ENCODE assay signal across 33 cellular contexts in genomic region chrX:17057209-17057608, GRCh38.
"Had no signal": no experiment of that assay in that cellular context is flagged by ENCODE, and none has a peak within 500 bp of the region (broad histone marks: within the 10 kb centered on the region; RNA-seq: fewer than 3 reads in every experiment).

No MANE protein-coding gene starts in this region.

- FAIRE-seq: endometrium had no signal

- H3K36me3 ChIP-seq: breast epithelium, cardiac muscle cell, colonic mucosa, esophagus squamous epithelium, gastroesophageal sphincter had no signal

- H3K27me3 Mint-ChIP-seq: activated CD4-positive, alpha-beta memory T cell treated with anti-CD3 and anti-CD28 coated beads for 36 hours; activated CD4-positive, alpha-beta T cell treated with anti-CD3 and anti-CD28 coated beads for 36 hours; activated CD8-positive, alpha-beta memory T cell treated with anti-CD3 and anti-CD28 coated beads, Interleukin-2, amount 10 ng/mL, durations not matched to agents 7 days and 5 days; activated naive CD4-positive, alpha-beta T cell treated with anti-CD3 and anti-CD28 coated beads, Interleukin-2, amount 50 U/mL, for 24 hours; activated naive CD8-positive, alpha-beta T cell treated with anti-CD3 and anti-CD28 coated beads for 36 hours; activated naive CD8-positive, alpha-beta T cell treated with anti-CD3 and anti-CD28 coated beads, Interleukin-2, amount 50 U/mL, for 24 hours had no signal

- H3K4me3 Mint-ChIP-seq: activated CD4-positive, alpha-beta memory T cell treated with anti-CD3 and anti-CD28 coated beads for 36 hours; activated CD4-positive, alpha-beta T cell treated with anti-CD3 and anti-CD28 coated beads for 36 hours; activated CD4-positive, alpha-beta T cell treated with anti-CD3 and anti-CD28 coated beads, Interleukin-2, amount 10 ng/mL, durations not matched to agents 24 days and 14 days; activated CD8-positive, alpha-beta memory T cell treated with anti-CD3 and anti-CD28 coated beads, Interleukin-2, amount 10 ng/mL, durations not matched to agents 7 days and 5 days; activated CD8-positive, alpha-beta T cell treated with anti-CD3 and anti-CD28 coated beads, Interleukin-2, amount 10 ng/mL, durations not matched to agents 7 days and 5 days; activated naive CD4-positive, alpha-beta T cell treated with anti-CD3 and anti-CD28 coated beads for 36 hours; activated naive CD4-positive, alpha-beta T cell treated with anti-CD3 and anti-CD28 coated beads, Interleukin-2, amount 50 U/mL, for 24 hours; activated naive CD8-positive, alpha-beta T cell treated with anti-CD3 and anti-CD28 coated beads for 36 hours; activated naive CD8-positive, alpha-beta T cell treated with anti-CD3 and anti-CD28 coated beads, Interleukin-2, amount 50 U/mL, for 24 hours; activated T-helper 1 cell treated with anti-CD3 and anti-CD28 coated beads, Interleukin-12 subunit alpha, Interleukin-12 subunit beta, Interleukin-2, Interleukin-4 antibody, amounts not matched to agents 30 ng/mL and 10 ng/mL and 1 ng/mL, durations not matched to agents 14 hours and 24 hours and 36 hours had no signal

- H3K27me3 ChIP-seq: body of pancreas, cardiac muscle cell, esophagus squamous epithelium, gastroesophageal sphincter had no signal

- H3K4me3 ChIP-seq: adrenal gland, body of pancreas, breast epithelium, cardiac muscle cell, colonic mucosa, esophagus squamous epithelium, gastroesophageal sphincter had no signal

- H3K4me1 ChIP-seq: adrenal gland, breast epithelium, colonic mucosa, esophagus squamous epithelium, gastroesophageal sphincter had no signal

- H3K4me1 Mint-ChIP-seq: activated CD4-positive, alpha-beta T cell treated with anti-CD3 and anti-CD28 coated beads for 36 hours; activated CD4-positive, alpha-beta T cell treated with anti-CD3 and anti-CD28 coated beads, Interleukin-2, amount 10 ng/mL, durations not matched to agents 24 days and 14 days; activated CD8-positive, alpha-beta memory T cell treated with anti-CD3 and anti-CD28 coated beads, Interleukin-2, amount 10 ng/mL, durations not matched to agents 7 days and 5 days; activated naive CD4-positive, alpha-beta T cell treated with anti-CD3 and anti-CD28 coated beads, Interleukin-2, amount 50 U/mL, for 24 hours; activated naive CD8-positive, alpha-beta T cell treated with anti-CD3 and anti-CD28 coated beads for 36 hours; activated naive CD8-positive, alpha-beta T cell treated with anti-CD3 and anti-CD28 coated beads, Interleukin-2, amount 50 U/mL, for 24 hours had no signal

- H3K36me3 Mint-ChIP-seq: activated CD4-positive, alpha-beta memory T cell treated with anti-CD3 and anti-CD28 coated beads for 36 hours; activated CD8-positive, alpha-beta memory T cell treated with anti-CD3 and anti-CD28 coated beads, Interleukin-2, amount 10 ng/mL, durations not matched to agents 7 days and 5 days; activated naive CD4-positive, alpha-beta T cell treated with anti-CD3 and anti-CD28 coated beads, Interleukin-2, amount 50 U/mL, for 24 hours; activated naive CD8-positive, alpha-beta T cell treated with anti-CD3 and anti-CD28 coated beads for 36 hours had no signal

- H3K27ac ChIP-seq: adrenal gland, body of pancreas, breast epithelium, cardiac muscle cell, colonic mucosa, epithelial cell of prostate, esophagus squamous epithelium, gastroesophageal sphincter had no signal

- ATAC-seq: activated CD4-positive, alpha-beta T cell treated with anti-CD3 and anti-CD28 coated beads for 36 hours; activated CD8-positive, alpha-beta memory T cell treated with anti-CD3 and anti-CD28 coated beads, Interleukin-2, amount 10 ng/mL, durations not matched to agents 7 days and 5 days; activated CD8-positive, alpha-beta T cell treated with anti-CD3 and anti-CD28 coated beads, Interleukin-2, amount 10 ng/mL, durations not matched to agents 7 days and 5 days; activated naive CD8-positive, alpha-beta T cell treated with anti-CD3 and anti-CD28 coated beads, Interleukin-2, amount 50 U/mL, for 24 hours; body of pancreas; gastroesophageal sphincter had no signal

- H3K9me3 ChIP-seq: adrenal gland, body of pancreas, breast epithelium, colonic mucosa, esophagus squamous epithelium, gastroesophageal sphincter had no signal

- H3K9me3 Mint-ChIP-seq: activated CD4-positive, alpha-beta memory T cell treated with anti-CD3 and anti-CD28 coated beads for 36 hours; activated CD4-positive, alpha-beta T cell treated with anti-CD3 and anti-CD28 coated beads, Interleukin-2, amount 10 ng/mL, durations not matched to agents 24 days and 14 days; activated naive CD4-positive, alpha-beta T cell treated with anti-CD3 and anti-CD28 coated beads for 36 hours; activated naive CD4-positive, alpha-beta T cell treated with anti-CD3 and anti-CD28 coated beads, Interleukin-2, amount 50 U/mL, for 24 hours; activated naive CD8-positive, alpha-beta T cell treated with anti-CD3 and anti-CD28 coated beads for 36 hours; activated naive CD8-positive, alpha-beta T cell treated with anti-CD3 and anti-CD28 coated beads, Interleukin-2, amount 50 U/mL, for 24 hours; activated T-helper 1 cell treated with anti-CD3 and anti-CD28 coated beads, Interleukin-12 subunit alpha, Interleukin-12 subunit beta, Interleukin-2, Interleukin-4 antibody, amounts not matched to agents 30 ng/mL and 10 ng/mL and 1 ng/mL, durations not matched to agents 14 hours and 24 hours and 36 hours; activated T-helper 2 cell treated with anti-CD3 and anti-CD28 coated beads, Interferon-gamma antibody, Interleukin-2, Interleukin-4, amounts not matched to agents 10 μg/mL and 5 μg/mL and 100 μg/mL, durations not matched to agents 14 hours and 24 hours and 36 hours had no signal

- DNase-seq: activated CD4-positive, alpha-beta memory T cell treated with anti-CD3 and anti-CD28 coated beads for 36 hours; activated CD4-positive, alpha-beta T cell treated with anti-CD3 and anti-CD28 coated beads for 36 hours; activated CD4-positive, alpha-beta T cell treated with anti-CD3 and anti-CD28 coated beads, Interleukin-2, amount 10 ng/mL, durations not matched to agents 24 days and 14 days; activated CD4-positive, CD25-positive, alpha-beta regulatory T cell; activated CD4-positive, CD25-positive, alpha-beta regulatory T cell treated with anti-CD3 and anti-CD28 coated beads, Interleukin-2, amount 50 U/mL, for 72 hours; activated CD8-positive, alpha-beta memory T cell treated with anti-CD3 and anti-CD28 coated beads, Interleukin-2, amount 10 ng/mL, durations not matched to agents 7 days and 5 days; activated CD8-positive, alpha-beta memory T cell treated with anti-CD3 and anti-CD28 coated beads, Interleukin-2, amount 50 U/mL, for 4 hours; activated CD8-positive, alpha-beta T cell treated with anti-CD3 and anti-CD28 coated beads, Interleukin-2, amount 10 ng/mL, durations not matched to agents 7 days and 5 days; activated effector memory CD4-positive, alpha-beta T cell treated with anti-CD3 and anti-CD28 coated beads, Interleukin-2, amount 50 U/mL, for 16 hours; activated naive CD4-positive, alpha-beta T cell treated with anti-CD3 and anti-CD28 coated beads for 36 hours; activated naive CD8-positive, alpha-beta T cell treated with anti-CD3 and anti-CD28 coated beads for 36 hours; activated naive CD8-positive, alpha-beta T cell treated with anti-CD3 and anti-CD28 coated beads, Interleukin-2, amount 50 U/mL, for 24 hours; activated T-cell treated with anti-CD3 and anti-CD28 coated beads, Interleukin-2, amount 50 U/mL, for 1 hour; activated T-cell treated with anti-CD3 and anti-CD28 coated beads, Interleukin-2, amount 50 U/mL, for 48 hours; adrenal gland; amygdala; aorta; body of pancreas; central memory CD4-positive, alpha-beta T cell; cerebellar nuclear complex; colonic mucosa; effector CD8-positive, alpha-beta T cell; esophagus squamous epithelium; foreskin melanocyte; T-helper 2 cell had no signal

- H3K27ac Mint-ChIP-seq: activated CD4-positive, alpha-beta memory T cell treated with anti-CD3 and anti-CD28 coated beads for 36 hours; activated CD4-positive, alpha-beta T cell treated with anti-CD3 and anti-CD28 coated beads for 36 hours; activated CD4-positive, alpha-beta T cell treated with anti-CD3 and anti-CD28 coated beads, Interleukin-2, amount 10 ng/mL, durations not matched to agents 24 days and 14 days; activated CD8-positive, alpha-beta memory T cell treated with anti-CD3 and anti-CD28 coated beads, Interleukin-2, amount 10 ng/mL, durations not matched to agents 7 days and 5 days; activated CD8-positive, alpha-beta T cell treated with anti-CD3 and anti-CD28 coated beads, Interleukin-2, amount 10 ng/mL, durations not matched to agents 7 days and 5 days; activated naive CD4-positive, alpha-beta T cell treated with anti-CD3 and anti-CD28 coated beads for 36 hours; activated naive CD4-positive, alpha-beta T cell treated with anti-CD3 and anti-CD28 coated beads, Interleukin-2, amount 50 U/mL, for 24 hours; activated naive CD8-positive, alpha-beta T cell treated with anti-CD3 and anti-CD28 coated beads for 36 hours; activated naive CD8-positive, alpha-beta T cell treated with anti-CD3 and anti-CD28 coated beads, Interleukin-2, amount 50 U/mL, for 24 hours; activated T-helper 1 cell treated with anti-CD3 and anti-CD28 coated beads, Interleukin-12 subunit alpha, Interleukin-12 subunit beta, Interleukin-2, Interleukin-4 antibody, amounts not matched to agents 30 ng/mL and 10 ng/mL and 1 ng/mL, durations not matched to agents 14 hours and 24 hours and 36 hours; activated T-helper 2 cell treated with anti-CD3 and anti-CD28 coated beads, Interferon-gamma antibody, Interleukin-2, Interleukin-4, amounts not matched to agents 10 μg/mL and 5 μg/mL and 100 μg/mL, durations not matched to agents 14 hours and 24 hours and 36 hours had no signal
